ENCODE assay signal across 15 cellular contexts in genomic region chr22:23974836-23975352, GRCh38. TPM values are rescaled to one million over a fixed set of nuclear protein-coding genes. Genes with fewer than 3 reads are reported as not detected.
DNase-seq lines count a peak whose midpoint lies in the region; ATAC-seq, FAIRE-seq and TF ChIP-seq lines count a peak whose summit lies in the region.
"Not testable (repeated sequence)": the region's sequence is repeated elsewhere in the genome, so short reads cannot be mapped to it uniquely, and the experiment has no call there.
"Had no signal": no experiment of that assay in that cellular context is flagged by ENCODE, and none has a peak within 500 bp of the region (broad histone marks: within the 10 kb centered on the region; RNA-seq: fewer than 3 reads in every experiment).

No MANE protein-coding gene starts in this region.

- not testable (repeated sequence) for H3K4me3 ChIP-seq in left lung

- DNase-seq in GM12891 (ENCODE audit: insufficient read length, low spot score); effector memory CD8-positive, alpha-beta T cell; left lung; stimulated activated effector memory CD8-positive, alpha-beta T cell treated with anti-CD3 and anti-CD28 coated beads, Interleukin-12 subunit alpha, Interleukin-12 subunit beta, amount 100 ng/mL, for 72 hours (ENCODE audit: low spot score in 2 of 2): not testable (repeated sequence)

- not testable (repeated sequence) for H3K27ac Mint-ChIP-seq in effector memory CD8-positive, alpha-beta T cell; stimulated activated effector memory CD8-positive, alpha-beta T cell treated with anti-CD3 and anti-CD28 coated beads, Interleukin-12 subunit alpha, Interleukin-12 subunit beta, amount 100 ng/mL, for 72 hours

- H3K4me1 Mint-ChIP-seq in effector memory CD8-positive, alpha-beta T cell (ENCODE audit: low read depth in 2 of 2): peaks cover 16 to 18% of the 10 kb centered on the region in 2 donors
- H3K4me1 Mint-ChIP-seq in stimulated activated effector memory CD8-positive, alpha-beta T cell treated with anti-CD3 and anti-CD28 coated beads, Interleukin-12 subunit alpha, Interleukin-12 subunit beta, amount 100 ng/mL, for 72 hours: peaks cover 22% of the 10 kb centered on the region

- intact Hi-C loops in left lung (cut with DNase I): not testable (repeated sequence)

- peak; percentile 28 for FAIRE-seq in GM12891 (lab: Jason Lieb, UNC)

- not testable (repeated sequence) for TF ChIP-seq CTCF in left lung (IDR thresholded peaks at IDR 0.05)

- H3K4me1 ChIP-seq in left lung: peaks cover 0 to 11% of the 10 kb centered on the region in 2 donors

- not testable (repeated sequence) for H3K27me3 Mint-ChIP-seq in effector memory CD8-positive, alpha-beta T cell

- not testable (repeated sequence) for H3K27me3 ChIP-seq in left lung

- H3K36me3 Mint-ChIP-seq in effector memory CD8-positive, alpha-beta T cell (ENCODE audit: insufficient read depth): peaks cover 15% of the 10 kb centered on the region
- peaks cover 23% of the 10 kb centered on the region for H3K36me3 Mint-ChIP-seq in stimulated activated effector memory CD8-positive, alpha-beta T cell treated with anti-CD3 and anti-CD28 coated beads, Interleukin-12 subunit alpha, Interleukin-12 subunit beta, amount 100 ng/mL, for 72 hours

- H3K36me3 ChIP-seq in left lung: peaks cover 0 to 22% of the 10 kb centered on the region in 2 donors

- not testable (repeated sequence) for H3K27ac ChIP-seq in left lung

- H3K9me3 Mint-ChIP-seq in effector memory CD8-positive, alpha-beta T cell; stimulated activated effector memory CD8-positive, alpha-beta T cell treated with anti-CD3 and anti-CD28 coated beads, Interleukin-12 subunit alpha, Interleukin-12 subunit beta, amount 100 ng/mL, for 72 hours: not testable (repeated sequence)

- ATAC-seq in GM19397 (IDR thresholded peaks at IDR 0.05; ENCODE audit: unreplicated experiment) (peak; percentile 29), HG02840 (IDR thresholded peaks at IDR 0.05; ENCODE audit: low FRiP score, unreplicated experiment) (peak; percentile 29), HG03439 (IDR thresholded peaks at IDR 0.05; ENCODE audit: unreplicated experiment) (peak; percentile 34), left lung (peak; percentile 13)
- peak; percentile 14 to 22 for ATAC-seq in activated CD4-positive, CD25-positive, alpha-beta regulatory T cell treated with anti-CD3 and anti-CD28 coated beads, Interleukin-2, amount 50 U/mL, for 24 hours
- ATAC-seq in effector memory CD8-positive, alpha-beta T cell (replicated peaks): peak; percentile 39
- ATAC-seq in stimulated activated effector memory CD8-positive, alpha-beta T cell treated with anti-CD3 and anti-CD28 coated beads, Interleukin-12 subunit alpha, Interleukin-12 subunit beta, amount 100 ng/mL, for 72 hours: peak; percentile 58

- not testable (repeated sequence) for H3K4me3 Mint-ChIP-seq in effector memory CD8-positive, alpha-beta T cell; stimulated activated effector memory CD8-positive, alpha-beta T cell treated with anti-CD3 and anti-CD28 coated beads, Interleukin-12 subunit alpha, Interleukin-12 subunit beta, amount 100 ng/mL, for 72 hours

- TF ChIP-seq POLR2A in GM12891 (IDR thresholded peaks at IDR 0.05; ENCODE audit: low read depth, low read length): not testable (repeated sequence)

- not testable (repeated sequence) for H3K9me3 ChIP-seq in left lung

RNA-seq across cellular contexts. Expression of gene DDT, which starts 0.7 kb away (rescaled TPM):
- polyA plus RNA-seq in GM12891 (2012; ENCODE audit: low read depth, missing spikeins): 301 TPM
- total RNA-seq in left lung: 100 to 1,000 TPM; 104 to 132 TPM

RNA-seq across cellular contexts. Expression of gene GSTT2, which starts 5.0 kb away (rescaled TPM):
- polyA plus RNA-seq in GM12891 (2012; ENCODE audit: low read depth, missing spikeins): not detected
- under 1 TPM in 1 of 2 donors, not detected in 1; 0.55 TPM for total RNA-seq in left lung
- total RNA-seq: myocyte, SK-MEL-5, skeletal muscle tissue, vagina had no signal
- polyA plus RNA-seq: IgD-negative memory B cell had no signal

RNA-seq across cellular contexts. Expression of gene DDTL, which starts 8.2 kb away (rescaled TPM):
- 2.6 TPM for polyA plus RNA-seq in GM12891 (2012; ENCODE audit: low read depth, missing spikeins)
- total RNA-seq in left lung: 1 to 10 TPM in 1 of 2 donors, not detected in 1; 2.4 TPM
- total RNA-seq: myocyte, vagina had no signal

RNA-seq across cellular contexts. Expression of gene GSTT2B, which starts 13.9 kb away (rescaled TPM):
- not detected for polyA plus RNA-seq in GM12891 (2012; ENCODE audit: low read depth, missing spikeins)
- 10 to 100 TPM in 1 of 2 donors, 1 to 10 TPM in 1; 1.3 to 33.7 TPM for total RNA-seq in left lung
- total RNA-seq: vagina had no signal
- polyA plus RNA-seq: IgD-negative memory B cell had no signal

RNA-seq across cellular contexts. Expression of gene GSTT4, which starts 30.4 kb away (rescaled TPM):
- not detected for polyA plus RNA-seq in GM12891 (2012; ENCODE audit: low read depth, missing spikeins)
- not detected for total RNA-seq in left lung
- total RNA-seq: adrenal gland, lower leg skin, myocyte, SK-MEL-5, skeletal muscle tissue, vagina had no signal
- polyA plus RNA-seq: adrenal gland, IgD-negative memory B cell had no signal
